ENCODE assay signal across 24 cellular contexts in the genomic region with DNA sequence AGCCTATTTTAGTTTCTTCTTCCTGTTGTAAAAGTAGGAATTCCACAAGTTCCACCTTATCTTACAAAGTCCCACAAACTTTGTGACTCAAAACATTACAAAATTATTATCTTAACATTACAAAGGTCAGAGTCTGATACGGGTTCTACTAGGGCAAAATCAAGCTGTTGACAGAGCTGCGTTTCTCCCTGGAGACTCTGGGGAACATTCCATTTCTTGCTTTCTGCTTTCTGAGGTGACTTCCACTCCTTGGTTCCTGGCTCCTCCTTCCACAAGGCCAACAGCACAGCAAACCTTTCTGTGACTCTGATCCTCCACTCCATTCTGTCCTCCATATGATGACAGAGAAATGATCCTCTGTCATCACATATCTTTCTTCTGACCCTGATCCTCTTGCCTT. TPM values are rescaled to one million over a fixed set of nuclear protein-coding genes. Genes with fewer than 3 reads are reported as not detected.
A peak's percentile ranks its signal among the peaks of the same experiment; 100 is the strongest.
DNase-seq lines count a peak whose midpoint lies in the region; ATAC-seq and TF ChIP-seq lines count a peak whose summit lies in the region.
"Had no signal": no experiment of that assay in that cellular context is flagged by ENCODE, and none has a peak within 500 bp of the region (broad histone marks: within the 10 kb centered on the region; RNA-seq: fewer than 3 reads in every experiment).

No MANE protein-coding gene starts in this region.

- no peak for TF ChIP-seq CTCF in brain microvascular endothelial cell (IDR thresholded peaks at IDR 0.05; ENCODE audit: low read depth, low read length, missing control alignments)
- no peak for TF ChIP-seq CTCF in hepatocyte (IDR thresholded peaks at IDR 0.05; ENCODE audit: poor library complexity)
- TF ChIP-seq CTCF in smooth muscle cell (IDR thresholded peaks at IDR 0.05; ENCODE audit: borderline replicate concordance, insufficient read depth, poor library complexity, severe bottlenecking): no peak

- no peak overlapping the region for H3K27ac Mint-ChIP-seq in T-helper 17 cell
- H3K27ac Mint-ChIP-seq: CD4-positive, CD25-positive, alpha-beta regulatory T cell; IgD-negative memory B cell had no signal

- H3K4me2 ChIP-seq in hepatocyte (no peak overlapping the region), smooth muscle cell (peak overlapping the region; percentile 15)

- H3K27ac ChIP-seq in brain microvascular endothelial cell: peak overlapping the region; percentile 20
- peak overlapping the region; percentile 84 for H3K27ac ChIP-seq in hepatocyte
- peak overlapping the region; percentile 28 for H3K27ac ChIP-seq in smooth muscle cell (ENCODE audit: low read depth)
- H3K27ac ChIP-seq: SJSA1 had no signal

- H3K4me3 ChIP-seq in brain microvascular endothelial cell (ENCODE audit: low read depth, low read length) (no peak overlapping the region), hepatocyte (no peak overlapping the region), smooth muscle cell (no peak overlapping the region)
- H3K4me3 ChIP-seq: GM12878, SJSA1 had no signal

- no peak for ATAC-seq in T-helper 17 cell
- ATAC-seq: GM12878, Right ventricle myocardium inferior had no signal

- H3K27me3 Mint-ChIP-seq in T-helper 17 cell: peaks cover 37% of the 10 kb centered on the region

- no peak overlapping the region for H2AFZ ChIP-seq in hepatocyte
- peak overlapping the region; percentile 96 for H2AFZ ChIP-seq in smooth muscle cell (ENCODE audit: low read depth)

- DNase-seq in HuH-7 (ENCODE audit: low spot score) (peak; percentile 42), brain microvascular endothelial cell (peak; percentile 47), hepatocyte (ENCODE audit: low spot score) (peak; percentile 65), smooth muscle cell (lab: John Stamatoyannopoulos, UW; ENCODE audit: unreplicated experiment) (no peak), NCI-H2196 treated with DMSO at 0.1 percent for 48 hours (lab: John Stamatoyannopoulos, UW; ENCODE audit: unreplicated experiment) (no peak), T-helper 17 cell (no peak)
- DNase-seq in activated effector memory CD4-positive, alpha-beta T cell treated with anti-CD3 and anti-CD28 coated beads, Interleukin-2, amount 50 U/mL, for 16 hours: no peak
- DNase-seq: CD4-positive, CD25-positive, alpha-beta regulatory T cell; DMS 273 treated with DMSO at 0.1 percent for 48 hours; DMS79 treated with DMSO at 0.1 percent for 48 hours; Karpas-422; NCI-H1694; NCI-H2081; NCI-H2171 treated with DMSO at 0.1 percent for 48 hours; NCI-H446; NCI-H526; OCI-M1 had no signal

- in situ Hi-C loops in brain microvascular endothelial cell (cut with HindIII; ENCODE audit: low pct_ligation_motif_present, low sequenced_read_pairs): no loop called here

- H3K79me2 ChIP-seq in hepatocyte: no peaks in the 10 kb centered on the region
- H3K79me2 ChIP-seq in smooth muscle cell (ENCODE audit: low read depth): no peaks in the 10 kb centered on the region

- peaks cover 5% of the 10 kb centered on the region for H3K4me1 ChIP-seq in hepatocyte (ENCODE audit: insufficient read depth)
- no peaks in the 10 kb centered on the region for H3K4me1 ChIP-seq in smooth muscle cell (ENCODE audit: low read depth)

- no peak overlapping the region for H3K4me3 Mint-ChIP-seq in T-helper 17 cell
- H3K4me3 Mint-ChIP-seq: CD4-positive, CD25-positive, alpha-beta regulatory T cell; IgD-negative memory B cell had no signal

- no peaks in the 10 kb centered on the region for H3K36me3 ChIP-seq in brain microvascular endothelial cell (replicated peaks)
- no peaks in the 10 kb centered on the region for H3K36me3 ChIP-seq in hepatocyte (replicated peaks; ENCODE audit: insufficient read depth, low read depth)
- no peaks in the 10 kb centered on the region for H3K36me3 ChIP-seq in smooth muscle cell (ENCODE audit: low read depth)
- H3K36me3 ChIP-seq: SJSA1 had no signal

- H3K9me2 ChIP-seq in hepatocyte (replicated peaks; ENCODE audit: insufficient read depth): no peaks in the 10 kb centered on the region

- no peaks in the 10 kb centered on the region for H3K9me3 ChIP-seq in hepatocyte (ENCODE audit: low read depth)
- H3K9me3 ChIP-seq in smooth muscle cell (replicated peaks; ENCODE audit: low read depth): no peaks in the 10 kb centered on the region
- H3K9me3 ChIP-seq in T-helper 17 cell (ENCODE audit: control insufficient read depth, low read length, poor library complexity, severe bottlenecking): no peaks in the 10 kb centered on the region

- no peaks in the 10 kb centered on the region for H3K4me1 Mint-ChIP-seq in T-helper 17 cell
- H3K4me1 Mint-ChIP-seq: CD4-positive, CD25-positive, alpha-beta regulatory T cell; IgD-negative memory B cell had no signal

- H3K36me3 Mint-ChIP-seq in T-helper 17 cell (ENCODE audit: low read depth): no peaks in the 10 kb centered on the region
- H3K36me3 Mint-ChIP-seq: IgD-negative memory B cell had no signal

- H4K20me1 ChIP-seq in hepatocyte (ENCODE audit: insufficient read depth, poor library complexity, severe bottlenecking) (no peaks in the 10 kb centered on the region), smooth muscle cell (ENCODE audit: low read depth) (no peaks in the 10 kb centered on the region)

- no peak overlapping the region for H3K9ac ChIP-seq in smooth muscle cell (ENCODE audit: low read depth)

- WGBS in hepatocyte (ENCODE audit: low lambda C conversion rate, missing lambda C conversion rate): 29% methylated on average over 2 of the region's 2 CpGs
- WGBS in smooth muscle cell (ENCODE audit: low lambda C conversion rate): 33% methylated on average over 2 of the region's 2 CpGs

- peaks cover 4% of the 10 kb centered on the region for H3F3A ChIP-seq in smooth muscle cell (ENCODE audit: low read depth)

- H3K27me3 ChIP-seq in brain microvascular endothelial cell (replicated peaks) (no peaks in the 10 kb centered on the region), hepatocyte (no peaks in the 10 kb centered on the region), smooth muscle cell (ENCODE audit: low read depth) (no peaks in the 10 kb centered on the region)
- H3K27me3 ChIP-seq: SJSA1 had no signal

RNA-seq across cellular contexts. Expression of a gene that starts 10.6 kb away (rescaled TPM):
- 0.04 TPM in 1 of 2 replicates, not detected in the other for total RNA-seq in hepatocyte
- polyA plus RNA-seq in hepatocyte: not detected in 2 replicates
- not detected in 2 replicates for total RNA-seq in smooth muscle cell
- polyA plus RNA-seq in smooth muscle cell: not detected in 2 replicates
- not detected for total RNA-seq in T-helper 17 cell
- total RNA-seq: CD4-positive, CD25-positive, alpha-beta regulatory T cell; GM12878; H4; MCF 10A; Right ventricle myocardium inferior; SJSA1 had no signal
- polyA plus RNA-seq: BJ; CD4-positive, CD25-positive, alpha-beta regulatory T cell; GM12878; IgD-negative memory B cell had no signal

RNA-seq across cellular contexts. Expression of a gene that starts 30.2 kb away (rescaled TPM):
- total RNA-seq in hepatocyte: not detected in 2 replicates
- not detected in 2 replicates for polyA plus RNA-seq in hepatocyte
- not detected in 2 replicates for total RNA-seq in smooth muscle cell
- polyA plus RNA-seq in smooth muscle cell: not detected in 2 replicates
- not detected for total RNA-seq in T-helper 17 cell
- total RNA-seq: CD4-positive, CD25-positive, alpha-beta regulatory T cell; GM12878; H4; MCF 10A; Right ventricle myocardium inferior had no signal
- polyA plus RNA-seq: BJ; CD4-positive, CD25-positive, alpha-beta regulatory T cell; GM12878; IgD-negative memory B cell had no signal

RNA-seq across cellular contexts. Expression of a gene that starts 34.8 kb away (rescaled TPM):
- total RNA-seq in hepatocyte (not detected in 2 replicates), smooth muscle cell (not detected in 2 replicates), T-helper 17 cell (not detected)
- polyA plus RNA-seq in hepatocyte (0.28 TPM in 1 of 2 replicates, not detected in the other), smooth muscle cell (not detected in 2 replicates)
- total RNA-seq: CD4-positive, CD25-positive, alpha-beta regulatory T cell; GM12878; H4; MCF 10A; Right ventricle myocardium inferior; SJSA1 had no signal
- polyA plus RNA-seq: BJ; CD4-positive, CD25-positive, alpha-beta regulatory T cell; GM12878; IgD-negative memory B cell had no signal

Comparison
In these comparisons a context has a peak if more than half of its experiments do, and no peak if none do; other contexts are left out.
1. DNase-seq: peak in HuH-7 (single experiment), brain microvascular endothelial cell (single experiment) and hepatocyte (single experiment); none in smooth muscle cell (single experiment), NCI-H2196 treated with DMSO at 0.1 percent for 48 hours (single experiment), T-helper 17 cell (0 of 3) and activated effector memory CD4-positive, alpha-beta T cell treated with anti-CD3 and anti-CD28 coated beads, Interleukin-2, amount 50 U/mL, for 16 hours (single experiment).
2. H3K27ac ChIP-seq: peak in every context shown above with its lines; median percentile 84 in hepatocyte; 28 in smooth muscle cell; 20 in brain microvascular endothelial cell.